ENCODE assay signal across 9 cellular contexts in the genomic region with DNA sequence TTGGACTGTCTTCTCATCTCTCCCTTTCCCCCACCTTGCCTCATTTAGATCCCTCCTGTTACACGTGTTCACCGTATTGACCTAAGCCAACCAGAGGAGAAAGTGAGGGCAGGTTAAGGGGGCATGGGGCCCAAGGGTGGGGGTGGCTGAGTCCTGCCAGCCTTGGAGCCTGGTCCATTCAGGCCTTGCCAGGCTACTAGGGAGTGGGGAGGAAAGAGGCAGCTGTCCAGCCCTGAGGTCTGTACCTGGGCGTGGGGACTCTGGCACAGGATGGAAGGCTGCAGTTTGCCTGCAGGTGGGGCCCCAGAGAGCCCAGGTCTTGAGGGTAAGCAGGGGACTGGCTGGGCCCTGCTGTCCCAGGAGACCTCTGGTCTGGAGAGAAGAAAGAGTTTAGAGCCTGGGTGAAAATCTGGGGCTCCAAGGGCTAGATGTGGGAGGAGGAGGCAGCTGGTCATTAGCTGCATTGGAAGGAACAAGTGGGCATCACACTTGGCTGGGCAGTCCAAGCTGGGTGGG.
A peak's percentile ranks its signal among the peaks of the same experiment; 100 is the strongest.
DNase-seq lines count a peak whose midpoint lies in the region; ATAC-seq and TF ChIP-seq lines count a peak whose summit lies in the region.
"Had no signal": no experiment of that assay in that cellular context is flagged by ENCODE, and none has a peak within 500 bp of the region (broad histone marks: within the 10 kb centered on the region; RNA-seq: fewer than 3 reads in every experiment).

No MANE protein-coding gene starts in this region.

- no peak overlapping the region for H3K27ac ChIP-seq in CD4-positive, alpha-beta memory T cell (ENCODE audit: low read depth, low read length)
- H3K27ac ChIP-seq in ascending aorta, result peak overlapping the region; percentile 75 to 83
- H3K27ac ChIP-seq in neural progenitor cell, result no peak overlapping the region
- H3K27ac ChIP-seq: WERI-Rb-1 had no signal

- H3K27me3 Mint-ChIP-seq in CD4-positive, alpha-beta memory T cell, result no peaks in the 10 kb centered on the region
- H3K27me3 Mint-ChIP-seq in neural progenitor cell (ENCODE audit: insufficient read depth, low read depth), result peaks cover 12% of the 10 kb centered on the region

- CTCF ChIA-PET in CD4-positive, alpha-beta memory T cell (lab: Charles Lee; ENCODE audit: partially characterized antibody), result interaction anchor here (2.3 kb wide), 1 partner anchor 12 kb away, joined by 5 read pairs; no protein-coding TSS in a partner anchor

- H3K79me2 ChIP-seq in neural progenitor cell (ENCODE audit: low read depth), result no peaks in the 10 kb centered on the region

- H3K9me3 Mint-ChIP-seq in CD4-positive, alpha-beta memory T cell, result peaks cover 0 to 2% (median 0%) of the 10 kb centered on the region in 8 donors
- H3K9me3 Mint-ChIP-seq in neural progenitor cell, result peaks cover 8% of the 10 kb centered on the region

- no peaks in the 10 kb centered on the region for H3K9me3 ChIP-seq in CD4-positive, alpha-beta memory T cell (ENCODE audit: control insufficient read depth in 1 of 2, low read length in 2 of 2)
- H3K9me3 ChIP-seq in ascending aorta (no peaks in the 10 kb centered on the region), neural progenitor cell (ENCODE audit: low read depth) (no peaks in the 10 kb centered on the region)

- no peaks in the 10 kb centered on the region for H4K20me1 ChIP-seq in neural progenitor cell (ENCODE audit: low read depth)

- peaks cover 19% of the 10 kb centered on the region for H3F3A ChIP-seq in neural progenitor cell (ENCODE audit: low read depth)

- POLR2A ChIA-PET in CD4-positive, alpha-beta memory T cell (lab: Charles Lee; ENCODE audit: partially characterized antibody), result no interaction called here

- no peak for TF ChIP-seq CTCF in ascending aorta (IDR thresholded peaks at IDR 0.05)
- no peak for TF ChIP-seq CTCF in neural progenitor cell (IDR thresholded peaks at IDR 0.05)

- DNase-seq in CD4-positive, alpha-beta memory T cell, result no peak
- no peak for DNase-seq in ascending aorta (ENCODE audit: low spot score in 2 of 2)
- DNase-seq in neural progenitor cell (ENCODE audit: low spot score), result no peak
- DNase-seq in posterior cingulate gyrus, result no peak
- no peak for DNase-seq in stimulated activated naive CD4-positive, alpha-beta T cell (lab: John Stamatoyannopoulos, UW)
- DNase-seq in GM03348 (ENCODE audit: low spot score), result no peak
- DNase-seq: WERI-Rb-1 had no signal

- peaks cover 15% of the 10 kb centered on the region for H3K36me3 ChIP-seq in CD4-positive, alpha-beta memory T cell (ENCODE audit: insufficient read depth, low read length)
- H3K36me3 ChIP-seq in ascending aorta (peaks cover 11 to 40% of the 10 kb centered on the region in 2 donors), neural progenitor cell (no peaks in the 10 kb centered on the region)
- H3K36me3 ChIP-seq: WERI-Rb-1 had no signal

- H3K27me3 ChIP-seq in CD4-positive, alpha-beta memory T cell (ENCODE audit: insufficient read depth, low read length), result no peaks in the 10 kb centered on the region
- H3K27me3 ChIP-seq in ascending aorta (no peaks in the 10 kb centered on the region), neural progenitor cell (no peaks in the 10 kb centered on the region)

- peaks cover 39 to 81% of the 10 kb centered on the region in 2 donors for H3K36me3 Mint-ChIP-seq in CD4-positive, alpha-beta memory T cell
- H3K36me3 Mint-ChIP-seq in neural progenitor cell, result peaks cover 3% of the 10 kb centered on the region

- no peak overlapping the region for H3K9ac ChIP-seq in neural progenitor cell

- peak overlapping the region; percentile 53 to 88 (median 79) for H3K27ac Mint-ChIP-seq in CD4-positive, alpha-beta memory T cell
- H3K27ac Mint-ChIP-seq in neural progenitor cell, result peak overlapping the region; percentile 82

- peak overlapping the region in 1 of 8 donors; percentile 30 for H3K4me3 Mint-ChIP-seq in CD4-positive, alpha-beta memory T cell
- H3K4me3 Mint-ChIP-seq in neural progenitor cell, result no peak overlapping the region

- H3K4me3 ChIP-seq in CD4-positive, alpha-beta memory T cell (ENCODE audit: low read length in 2 of 2), result no peak overlapping the region
- H3K4me3 ChIP-seq in ascending aorta (no peak overlapping the region), neural progenitor cell (no peak overlapping the region)

- peaks cover 44% of the 10 kb centered on the region for H3K4me1 ChIP-seq in CD4-positive, alpha-beta memory T cell (ENCODE audit: insufficient read depth, low read length)
- peaks cover 6 to 45% of the 10 kb centered on the region in 2 donors for H3K4me1 ChIP-seq in ascending aorta
- peaks cover 42% of the 10 kb centered on the region for H3K4me1 ChIP-seq in neural progenitor cell

- no peak overlapping the region for H3K4me2 ChIP-seq in neural progenitor cell

- peaks cover 40 to 80% (median 54%) of the 10 kb centered on the region in 4 donors for H3K4me1 Mint-ChIP-seq in CD4-positive, alpha-beta memory T cell
- H3K4me1 Mint-ChIP-seq in neural progenitor cell, result peaks cover 48% of the 10 kb centered on the region

- intact Hi-C loops in CD4-positive, alpha-beta memory T cell (cut with micrococcal nuclease), result no loop called here
- intact Hi-C loops in ascending aorta (cut with DNase I) (loop anchor here (2.0 kb wide), 1 partner anchor 139 kb away; the partner anchor contains the start of gene RFTN1), posterior cingulate gyrus (cut with DNase I) (no loop called here)

- H2AFZ ChIP-seq in neural progenitor cell (replicated peaks), result no peak overlapping the region

- ATAC-seq in GM18861 (IDR thresholded peaks at IDR 0.05; ENCODE audit: unreplicated experiment), result peak; percentile 23
- no peak for ATAC-seq in HG03520 (IDR thresholded peaks at IDR 0.05; ENCODE audit: unreplicated experiment)

Comparison
In these comparisons a context has a peak if more than half of its experiments do, and no peak if none do; other contexts are left out.
1. H3K27ac ChIP-seq: peak in ascending aorta (2 of 2); none in CD4-positive, alpha-beta memory T cell (single experiment) and neural progenitor cell (single experiment).